In genomic region chr16:68275611-68276191, GRCh38 we compare ENCODE assay signal across 1 cellular context.
TF ChIP-seq lines count a peak whose summit lies in the region.

No MANE protein-coding gene starts in this region.

TF ChIP-seq in IMR-90, 13 proteins besides CTCF, POLR2A, EP300 and RAD21:
- TF ChIP-seq RFX5 (IDR thresholded peaks at IDR 0.05; ENCODE audit: low read depth, low read length) (no peak), MAFK (IDR thresholded peaks at IDR 0.05; ENCODE audit: low read depth, low read length) (no peak), MXI1 (IDR thresholded peaks at IDR 0.05; ENCODE audit: borderline replicate concordance, low read depth, low read length) (no peak), BHLHE40 (IDR thresholded peaks at IDR 0.05; ENCODE audit: low read depth, low read length) (no peak), SMC3 (IDR thresholded peaks at IDR 0.05; ENCODE audit: low read depth, low read length) (no peak), CHD1 (IDR thresholded peaks at IDR 0.05; ENCODE audit: low read depth, low read length) (no peak), NFE2L2 (IDR thresholded peaks at IDR 0.05; ENCODE audit: low read depth, low read length) (no peak), FOS (IDR thresholded peaks at IDR 0.05; ENCODE audit: low read depth, low read length) (no peak), MAZ (IDR thresholded peaks at IDR 0.05; ENCODE audit: borderline replicate concordance, low read depth, low read length) (no peak), RCOR1 (IDR thresholded peaks at IDR 0.05; ENCODE audit: insufficient replicate concordance, low read length) (no peak)
